1 cellular context compared by ENCODE assay signal in genomic region chr13:99228737-99229691, GRCh38.
TF ChIP-seq lines count a peak whose summit lies in the region.

No MANE protein-coding gene starts in this region.

TF ChIP-seq in GM12878, 131 proteins besides CTCF, POLR2A, EP300 and RAD21 (continued from another document and continues in another):
- TF ChIP-seq NBN (IDR thresholded peaks at IDR 0.05) (peak; percentile 88; the same call in 1 of the 2 replicates), EZH2 (IDR thresholded peaks at IDR 0.05; ENCODE audit: borderline replicate concordance, control insufficient read depth, low read depth, low read length) (no peak), IRF5 (IDR thresholded peaks at IDR 0.05; ENCODE audit: borderline replicate concordance) (no peak), PKNOX1 (IDR thresholded peaks at IDR 0.05) (peak; percentile 47; the same call in 1 of the 2 replicates), CBX3 (IDR thresholded peaks at IDR 0.05; ENCODE audit: borderline replicate concordance, low read depth) (no peak), E4F1 (IDR thresholded peaks at IDR 0.05; ENCODE audit: borderline replicate concordance, partially characterized antibody) (no peak), FOS (IDR thresholded peaks at IDR 0.05; ENCODE audit: borderline replicate concordance, extremely low read depth, insufficient read length) (no peak), CREM (IDR thresholded peaks at IDR 0.05; ENCODE audit: low read depth) (peak; percentile 81), YY1 (IDR thresholded peaks at IDR 0.05; ENCODE audit: low read depth, low read length) (0 out of 2 replicates have a peak, but pooled peaks have one; percentile 9), KLF5 (IDR thresholded peaks at IDR 0.05; ENCODE audit: partially characterized antibody) (no peak), ZZZ3 (IDR thresholded peaks at IDR 0.05; ENCODE audit: control insufficient read depth, insufficient read length, low read depth) (no peak), MAX (IDR thresholded peaks at IDR 0.05; ENCODE audit: low read depth, low read length) (no peak), SREBF2 (IDR thresholded peaks at IDR 0.05; ENCODE audit: low read length) (no peak), ESRRA (IDR thresholded peaks at IDR 0.05; ENCODE audit: low read length) (no peak), BCL3 (IDR thresholded peaks at IDR 0.05; ENCODE audit: borderline replicate concordance, insufficient read depth, low read depth, low read length, poor library complexity, severe bottlenecking) (peak; percentile 96), SMAD5 (IDR thresholded peaks at IDR 0.05; ENCODE audit: low read depth) (no peak), PAX5 (IDR thresholded peaks at IDR 0.05; ENCODE audit: borderline replicate concordance, low read depth, low read length) (peak; percentile 79; the same call in 1 of the 2 replicates), HSF1 (IDR thresholded peaks at IDR 0.05; ENCODE audit: low read depth, low read length) (no peak), NKRF (conservative IDR thresholded peaks at IDR 0.05) (no peak), RUNX3 (IDR thresholded peaks at IDR 0.05; ENCODE audit: low read length) (peak; percentile 99), ZNF687 (IDR thresholded peaks at IDR 0.05) (no peak), RBBP5 (conservative IDR thresholded peaks at IDR 0.05) (no peak), STAT3 (IDR thresholded peaks at IDR 0.05; ENCODE audit: low read depth, low read length) (peak; percentile 87; the same call in 1 of the 2 replicates), BRCA1 (IDR thresholded peaks at IDR 0.05; ENCODE audit: low read depth, low read length) (no peak), RFX5 (IDR thresholded peaks at IDR 0.05; ENCODE audit: low read depth, low read length) (no peak), ZBTB40 (IDR thresholded peaks at IDR 0.05; ENCODE audit: borderline replicate concordance) (no peak), LARP7 (IDR thresholded peaks at IDR 0.05) (peak; percentile 27; the same call in 1 of the 2 replicates), TBL1XR1 (IDR thresholded peaks at IDR 0.05; ENCODE audit: low read depth, low read length) (peak; percentile 98), BACH1 (IDR thresholded peaks at IDR 0.05; ENCODE audit: borderline replicate concordance) (peak; percentile 63; the same call in 1 of the 2 replicates), SREBF1 (IDR thresholded peaks at IDR 0.05; ENCODE audit: low read length) (peak; percentile 71; the same call in 1 of the 2 replicates), ZNF384 (IDR thresholded peaks at IDR 0.05; ENCODE audit: borderline replicate concordance, low read depth, low read length) (peak; percentile 32; the same call in 1 of the 2 replicates), RCOR1 (conservative IDR thresholded peaks at IDR 0.05; ENCODE audit: low read depth, low read length) (peak; percentile 94; the same call in 1 of the 2 replicates), MYC (IDR thresholded peaks at IDR 0.05; ENCODE audit: insufficient read depth, insufficient read length, insufficient replicate concordance, low read length, severe bottlenecking) (no peak), E2F8 (IDR thresholded peaks at IDR 0.05; ENCODE audit: low read depth, partially characterized antibody) (peak; percentile 71), CBFB (IDR thresholded peaks at IDR 0.05; ENCODE audit: low read depth) (peak; percentile 92), TAF1 (IDR thresholded peaks at IDR 0.05; ENCODE audit: borderline replicate concordance, low read depth, low read length) (no peak)
